In the genomic region with DNA sequence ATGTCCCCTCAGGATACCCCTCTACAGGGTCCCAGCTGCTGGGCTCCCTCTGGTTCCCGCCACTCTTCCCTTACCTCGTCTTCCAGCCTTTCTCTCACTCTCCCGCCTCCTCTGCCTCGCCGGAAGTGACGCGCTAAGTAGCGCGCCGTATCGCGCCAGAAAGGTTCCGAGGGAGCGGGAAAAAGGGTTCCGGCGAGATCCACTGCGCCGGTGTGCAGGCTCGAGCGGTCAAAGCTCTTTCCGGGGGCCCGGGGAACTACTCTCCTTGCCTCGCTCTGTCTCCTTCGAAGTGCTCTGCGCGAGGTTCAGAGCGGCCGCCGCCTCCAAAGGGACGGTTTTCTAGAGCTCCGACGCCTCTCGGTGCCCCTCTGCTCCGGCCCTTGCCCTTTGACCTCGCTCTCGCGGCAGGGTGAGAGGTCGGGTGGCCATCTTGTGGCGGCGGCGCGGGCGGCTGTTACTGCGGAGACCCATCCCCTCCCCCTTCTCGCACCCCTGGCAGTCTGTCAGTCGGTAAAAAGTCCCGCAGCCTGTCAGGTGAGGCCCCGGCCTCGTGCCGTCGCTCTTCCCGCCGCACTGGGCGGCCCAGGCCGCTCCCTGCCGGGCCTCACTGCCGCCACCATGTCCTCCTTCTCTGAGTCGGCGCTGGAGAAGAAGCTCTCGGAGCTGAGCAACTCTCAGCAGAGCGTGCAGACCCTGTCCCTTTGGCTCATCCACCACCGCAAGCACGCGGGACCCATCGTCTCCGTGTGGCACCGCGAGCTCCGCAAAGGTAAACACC, we compare ENCODE assay signal across 8 cellular contexts. TPM values are rescaled to one million over a fixed set of nuclear protein-coding genes. Genes with fewer than 3 reads are reported as not detected.
DNase-seq lines count a peak whose midpoint lies in the region; ATAC-seq, FAIRE-seq and TF ChIP-seq lines count a peak whose summit lies in the region.

A gene with protein sequence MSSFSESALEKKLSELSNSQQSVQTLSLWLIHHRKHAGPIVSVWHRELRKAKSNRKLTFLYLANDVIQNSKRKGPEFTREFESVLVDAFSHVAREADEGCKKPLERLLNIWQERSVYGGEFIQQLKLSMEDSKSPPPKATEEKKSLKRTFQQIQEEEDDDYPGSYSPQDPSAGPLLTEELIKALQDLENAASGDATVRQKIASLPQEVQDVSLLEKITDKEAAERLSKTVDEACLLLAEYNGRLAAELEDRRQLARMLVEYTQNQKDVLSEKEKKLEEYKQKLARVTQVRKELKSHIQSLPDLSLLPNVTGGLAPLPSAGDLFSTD (plus strand): TSS at position 417 of the 778 bp plus-strand sequence. CDS start 202 bp downstream, at position 619.
A gene (minus strand): TSS at position 127 of the 778 bp plus-strand sequence. CDS start 19,640 bp downstream, outside the sequence.

- CTCF ChIA-PET in BJ (lab: Yijun Ruan, JAX): interaction anchor here (1.0 to 2.1 kb wide), 3 partner anchors 17 to 187 kb away, joined by 3 to 9 read pairs (median 6); no protein-coding TSS in a partner anchor

- DNase-seq in BJ (ENCODE audit: low read depth) (no peak), GM19239 (ENCODE audit: insufficient read length, low spot score) (peak; percentile 70), NCI-H526 treated with DMSO at 0.1 percent for 48 hours (lab: John Stamatoyannopoulos, UW) (peak; percentile 88), cortex of kidney (lab: John Stamatoyannopoulos, UW) (peak; percentile 35), left colon (peak; percentile 89 to 92)
- DNase-seq in activated CD4-positive, alpha-beta T cell treated with anti-CD3 and anti-CD28 coated beads, Interleukin-2, amount 50 U/mL, for 1 hour: peak; percentile 86
- peak; percentile 72 to 78 for DNase-seq in stimulated activated CD4-positive, alpha-beta T cell treated with anti-CD3 and anti-CD28 coated beads, Interleukin-1b, Interleukin-23, amount 100 ng/mL, for 4 hours (ENCODE audit: low read depth in 2 of 2)

- TF ChIP-seq CTCF in BJ (IDR thresholded peaks at IDR 0.05; ENCODE audit: insufficient read depth, low read depth, low read length): no peak

- no peaks in the 10 kb centered on the region for H3K27me3 ChIP-seq in BJ (ENCODE audit: control insufficient read depth, insufficient read depth, low read length)

- H3K36me3 ChIP-seq in BJ (ENCODE audit: control insufficient read depth, insufficient read depth, low read length): peaks cover 2% of the 10 kb centered on the region; the same call in 1 of the 2 replicates

- peak; percentile 83 for FAIRE-seq in GM19239 (lab: Jason Lieb, UNC)

- H3K4me3 ChIP-seq in BJ (ENCODE audit: low read depth, low read length): peak within 1 kb of the TSS; percentile 71

- intact Hi-C loops in left colon (cut with DNase I, micrococcal nuclease): no loop called here

- ATAC-seq in HG03460 (IDR thresholded peaks at IDR 0.05; ENCODE audit: unreplicated experiment): peak; percentile 73
- peak; percentile 96 for ATAC-seq in left colon

- POLR2A ChIA-PET in BJ (lab: Charles Lee): interaction anchor here (0.5 to 0.7 kb wide), 2 partner anchors 411 to 748 kb away, joined by 3 to 6 read pairs; no protein-coding TSS in a partner anchor

RNA-seq across cellular contexts. Expression of the first gene that starts in this region (rescaled TPM):
- 19.7 and 21.0 TPM in 2 replicates for polyA plus RNA-seq in BJ (2011; rRNA removed)
- polyA minus RNA-seq in BJ (2011; rRNA and poly(A)+ RNA removed): 10.2 and 13.6 TPM in 2 replicates
- 10 to 100 TPM; 30.8 to 34.9 TPM for total RNA-seq in left colon

RNA-seq across cellular contexts. Expression of the second gene that starts in this region (rescaled TPM):
- 12.0 and 12.7 TPM in 2 replicates for polyA plus RNA-seq in BJ (2011; rRNA removed)
- 13.1 and 21.2 TPM in 2 replicates for polyA minus RNA-seq in BJ (2011; rRNA and poly(A)+ RNA removed)
- 10 to 100 TPM in 1 of 2 donors, 1 to 10 TPM in 1; 9.6 to 13.6 TPM for total RNA-seq in left colon
